ENCODE assay signal across 8 cellular contexts in genomic region chr19:41860419-41861097, GRCh38. TPM values are rescaled to one million over a fixed set of nuclear protein-coding genes. Genes with fewer than 3 reads are reported as not detected.
DNase-seq lines count a peak whose midpoint lies in the region; ATAC-seq and TF ChIP-seq lines count a peak whose summit lies in the region.

No MANE protein-coding gene starts in this region.

- H3K9me3 Mint-ChIP-seq in mesothelial cell of epicardium, result no peaks in the 10 kb centered on the region

- H3K27ac ChIP-seq in OCI-LY3 (ENCODE audit: low read length) (peak overlapping the region; percentile 88), colonic mucosa (peak overlapping the region; percentile 97), aorta (ENCODE audit: low read depth in 1 of 2, low read length in 2 of 2) (peak overlapping the region in 1 of 2 donors; percentile 12)

- no peak for DNase-seq in GM12864 (ENCODE audit: low read depth)
- no peak for DNase-seq in colonic mucosa
- DNase-seq in mesothelial cell of epicardium (ENCODE audit: low spot score in 2 of 2, unreplicated experiment in 2 of 2), result no peak
- no peak for DNase-seq in aorta
- DNase-seq in NCI-H2107 treated with DMSO at 0.1 percent for 48 hours (lab: John Stamatoyannopoulos, UW; ENCODE audit: unreplicated experiment), result no peak
- no peak for DNase-seq in HuH-7 (ENCODE audit: low spot score)

- H3K4me3 ChIP-seq in GM12864 (ENCODE audit: low read depth, low read length), result peak overlapping the region; percentile 68
- H3K4me3 ChIP-seq in OCI-LY3 (ENCODE audit: low read length), result peak overlapping the region; percentile 82
- peak overlapping the region; percentile 86 for H3K4me3 ChIP-seq in colonic mucosa
- H3K4me3 ChIP-seq in aorta (ENCODE audit: low read length in 2 of 2), result peak overlapping the region; percentile 62 to 75

- H3K36me3 Mint-ChIP-seq in mesothelial cell of epicardium, result peaks cover 34% of the 10 kb centered on the region

- peak overlapping the region; percentile 90 for H3K4me3 Mint-ChIP-seq in mesothelial cell of epicardium

- peaks cover 13% of the 10 kb centered on the region for H3K27me3 Mint-ChIP-seq in mesothelial cell of epicardium (ENCODE audit: low read depth)

- H3K79me2 ChIP-seq in OCI-LY3 (ENCODE audit: low read length), result peaks cover 58% of the 10 kb centered on the region

- peaks cover 40% of the 10 kb centered on the region for H4K20me1 ChIP-seq in OCI-LY3 (ENCODE audit: insufficient read depth, low read length)

- peak overlapping the region; percentile 92 for H3K4me2 ChIP-seq in OCI-LY3 (ENCODE audit: low read length)

- H3K4me1 ChIP-seq in OCI-LY3 (ENCODE audit: low read length) (peaks cover 49% of the 10 kb centered on the region), colonic mucosa (peaks cover 11% of the 10 kb centered on the region), aorta (ENCODE audit: control insufficient read depth in 1 of 2, insufficient read depth in 2 of 2, low read length in 2 of 2) (peaks cover 0 to 6% of the 10 kb centered on the region in 2 donors)

- H3K36me3 ChIP-seq in OCI-LY3 (replicated peaks; ENCODE audit: low read depth, low read length), result peaks cover 49% of the 10 kb centered on the region
- H3K36me3 ChIP-seq in colonic mucosa, result peaks cover 22% of the 10 kb centered on the region
- H3K36me3 ChIP-seq in aorta (ENCODE audit: control insufficient read depth in 1 of 2, insufficient read depth in 2 of 2, low read length in 1 of 2), result peaks cover 0 to 8% of the 10 kb centered on the region in 2 donors

- 0 to 1% methylated on average over 45 of the region's 45 CpGs for WGBS in aorta, 2 donors

- intact Hi-C loops in colonic mucosa (cut with DNase I), result no loop called here
- intact Hi-C loops in aorta (cut with DNase I), result loop anchor here in 1 of 2 donors (1.0 kb wide), 1 partner anchor 22 kb away; no protein-coding TSS in a partner anchor

- H3K27ac Mint-ChIP-seq in mesothelial cell of epicardium, result peak overlapping the region; percentile 95

- H3K9me3 ChIP-seq in OCI-LY3 (ENCODE audit: insufficient read depth, low read length) (no peaks in the 10 kb centered on the region), colonic mucosa (no peaks in the 10 kb centered on the region), aorta (ENCODE audit: control insufficient read depth, low read length) (no peaks in the 10 kb centered on the region)

- peaks cover 29% of the 10 kb centered on the region for H3K4me1 Mint-ChIP-seq in mesothelial cell of epicardium

- TF ChIP-seq CTCF in GM12864 (IDR thresholded peaks at IDR 0.05; ENCODE audit: low read depth, low read length, missing control alignments) (no peak), OCI-LY3 (IDR thresholded peaks at IDR 0.05; ENCODE audit: low read depth, low read length) (no peak), colonic mucosa (IDR thresholded peaks at IDR 0.05) (no peak), mesothelial cell of epicardium (IDR thresholded peaks at IDR 0.05; ENCODE audit: unreplicated experiment) (no peak)

- H3K27me3 ChIP-seq in OCI-LY3 (ENCODE audit: low read depth, low read length) (no peaks in the 10 kb centered on the region), colonic mucosa (no peaks in the 10 kb centered on the region), aorta (ENCODE audit: control insufficient read depth in 1 of 2, insufficient read depth in 2 of 2, low read length in 1 of 2) (no peaks in the 10 kb centered on the region)

- no peak overlapping the region for H2AFZ ChIP-seq in OCI-LY3 (ENCODE audit: low read depth, low read length)

- peak overlapping the region; percentile 97 for H3K9ac ChIP-seq in OCI-LY3 (ENCODE audit: low read length)
- peak overlapping the region; percentile 89 to 98 for H3K9ac ChIP-seq in colonic mucosa (ENCODE audit: low read depth in 2 of 2, low read length in 2 of 2)

- no peak for ATAC-seq in aorta (ENCODE audit: low FRiP score)
- ATAC-seq in GM19463 (IDR thresholded peaks at IDR 0.05; ENCODE audit: unreplicated experiment), result no peak

RNA-seq across cellular contexts. Expression of gene RPS19, which starts 0.5 kb away (rescaled TPM):
- 1,000 to 10,000 TPM; 1,710 to 2,039 TPM for total RNA-seq in colonic mucosa
- 2,197 to 2,288 TPM (median 2,263 TPM) in 3 replicates for total RNA-seq in mesothelial cell of epicardium
- 1,000 to 10,000 TPM; 1,062 to 1,150 TPM for total RNA-seq in aorta
- polyA plus RNA-seq in aorta, result 1,000 to 10,000 TPM; 2,268 to 2,335 TPM

RNA-seq across cellular contexts. Expression of gene DMRTC2, which starts 15.7 kb away (rescaled TPM):
- total RNA-seq in colonic mucosa (not detected), mesothelial cell of epicardium (not detected in 3 replicates), aorta (not detected)
- polyA plus RNA-seq in aorta, result not detected

RNA-seq across cellular contexts. Expression of gene LYPD4, which starts 16.1 kb away (rescaled TPM):
- total RNA-seq in colonic mucosa, result not detected
- not detected in 3 replicates for total RNA-seq in mesothelial cell of epicardium
- total RNA-seq in aorta, result not detected
- not detected for polyA plus RNA-seq in aorta

RNA-seq across cellular contexts. Expression of gene CD79A, which starts 16.5 kb away (rescaled TPM):
- total RNA-seq in colonic mucosa, result 1 to 10 TPM; 3.5 to 3.8 TPM
- total RNA-seq in mesothelial cell of epicardium, result 0.43 to 0.62 TPM (median 0.58 TPM) in 3 replicates
- total RNA-seq in aorta, result 1 to 10 TPM in 1 of 2 donors, under 1 TPM in 1; 0.96 to 1.3 TPM
- polyA plus RNA-seq in aorta, result under 1 TPM; 0.49 to 0.63 TPM

RNA-seq across cellular contexts. Expression of gene ARHGEF1, which starts 22.4 kb away (rescaled TPM):
- total RNA-seq in colonic mucosa (10 to 100 TPM; 64.1 to 98.7 TPM), mesothelial cell of epicardium (78.8 to 83.9 TPM (median 82.4 TPM) in 3 replicates), aorta (100 to 1,000 TPM in 1 of 2 donors, 10 to 100 TPM in 1; 95.5 to 137 TPM)
- 100 to 1,000 TPM in 1 of 2 donors, 10 to 100 TPM in 1; 29.8 to 163 TPM for polyA plus RNA-seq in aorta
